In genomic region chr7:148153611-148154010, GRCh38 we compare ENCODE assay signal across 11 cellular contexts.
A peak's percentile ranks its signal among the peaks of the same experiment; 100 is the strongest.
DNase-seq lines count a peak whose midpoint lies in the region; ATAC-seq and TF ChIP-seq lines count a peak whose summit lies in the region.
"Had no signal": no experiment of that assay in that cellular context is flagged by ENCODE, and none has a peak within 500 bp of the region (broad histone marks: within the 10 kb centered on the region; RNA-seq: fewer than 3 reads in every experiment).

No MANE protein-coding gene starts in this region.

- TF ChIP-seq POLR2A in body of pancreas (IDR thresholded peaks at IDR 0.05): no peak

- no peaks in the 10 kb centered on the region for H3K36me3 ChIP-seq in body of pancreas (replicated peaks in 1 of 2; ENCODE audit: insufficient read depth in 1 of 2, low read depth in 2 of 2)
- H3K36me3 ChIP-seq in lung (ENCODE audit: control insufficient read depth in 2 of 2, insufficient read depth in 2 of 2, low read length in 2 of 2): no peaks in the 10 kb centered on the region
- no peaks in the 10 kb centered on the region for H3K36me3 ChIP-seq in upper lobe of right lung
- no peaks in the 10 kb centered on the region for H3K36me3 ChIP-seq in WERI-Rb-1

- no peak overlapping the region for H3K4me3 ChIP-seq in body of pancreas
- H3K4me3 ChIP-seq in lung: no peak overlapping the region
- no peak overlapping the region for H3K4me3 ChIP-seq in upper lobe of right lung
- H3K4me3 ChIP-seq in WERI-Rb-1 (ENCODE audit: low read depth, low read length): no peak overlapping the region

- H3K4me1 ChIP-seq in body of pancreas: peaks cover 24% of the 10 kb centered on the region
- peaks cover 2 to 3% of the 10 kb centered on the region in 2 donors for H3K4me1 ChIP-seq in lung (ENCODE audit: control insufficient read depth in 2 of 2, insufficient read depth in 2 of 2, low read length in 2 of 2)
- peaks cover 6% of the 10 kb centered on the region for H3K4me1 ChIP-seq in upper lobe of right lung

- TF ChIP-seq CTCF in body of pancreas (IDR thresholded peaks at IDR 0.05) (peak in 1 of 7 experiments; percentile 7), lung (IDR thresholded peaks at IDR 0.05; ENCODE audit: control extremely low read depth, extremely low read depth) (no peak), upper lobe of right lung (IDR thresholded peaks at IDR 0.05) (no peak), WERI-Rb-1 (IDR thresholded peaks at IDR 0.05; ENCODE audit: low read depth, low read length) (no peak)

- no peaks in the 10 kb centered on the region for H3K9me3 ChIP-seq in body of pancreas
- peaks cover 0 to 2% of the 10 kb centered on the region in 2 donors for H3K9me3 ChIP-seq in lung (ENCODE audit: control insufficient read depth in 2 of 2, insufficient read depth in 1 of 2, low read length in 1 of 2)
- H3K9me3 ChIP-seq in upper lobe of right lung: no peaks in the 10 kb centered on the region
- no peaks in the 10 kb centered on the region for H3K9me3 ChIP-seq in WERI-Rb-1 (ENCODE audit: severe bottlenecking)

- peak; percentile 49 for DNase-seq in NCI-H748 (lab: John Stamatoyannopoulos, UW; ENCODE audit: unreplicated experiment)
- no peak for DNase-seq in NCI-H748 treated with DMSO at 0.1 percent for 48 hours (lab: John Stamatoyannopoulos, UW)
- DNase-seq in body of pancreas: peak; percentile 90 to 95 (median 94)
- DNase-seq in lung (ENCODE audit: low spot score): peak; percentile 56
- peak; percentile 75 for DNase-seq in upper lobe of right lung
- no peak for DNase-seq in WERI-Rb-1
- DNase-seq in activated CD8-positive, alpha-beta memory T cell treated with anti-CD3 and anti-CD28 coated beads, Interleukin-2, amount 50 U/mL, for 4 hours: no peak
- DNase-seq: 8988T, HFFc6, T1000 had no signal

- intact Hi-C loops in body of pancreas (cut with DNase I): no loop called here
- intact Hi-C loops in upper lobe of right lung (cut with DNase I): no loop called here

- ATAC-seq in body of pancreas: peak; percentile 98
- peak; percentile 49 for ATAC-seq in lung (ENCODE audit: insufficient read depth, low FRiP score)
- peak; percentile 89 for ATAC-seq in upper lobe of right lung
- ATAC-seq in HG03280 (IDR thresholded peaks at IDR 0.05; ENCODE audit: unreplicated experiment): no peak

- WGBS in body of pancreas, 2 donors: 10 to 17% methylated on average over 1 to 2 of the region's 2 CpGs
- 38 to 73% methylated on average over 2 of the region's 2 CpGs for WGBS in lung, 2 donors

- H3K27me3 ChIP-seq in body of pancreas: no peaks in the 10 kb centered on the region
- H3K27me3 ChIP-seq in lung (ENCODE audit: control insufficient read depth, insufficient read depth): no peaks in the 10 kb centered on the region
- no peaks in the 10 kb centered on the region for H3K27me3 ChIP-seq in upper lobe of right lung
- no peaks in the 10 kb centered on the region for H3K27me3 ChIP-seq in WERI-Rb-1 (ENCODE audit: insufficient read depth, low read depth, severe bottlenecking)

- H3K27ac ChIP-seq in body of pancreas (peak overlapping the region in 3 of 4 donors; percentile 34 to 47 (median 38)), lung (ENCODE audit: low read depth in 1 of 2, low read length in 1 of 2) (no peak overlapping the region), upper lobe of right lung (no peak overlapping the region), WERI-Rb-1 (no peak overlapping the region)

Comparison
In these comparisons a context has a peak if more than half of its experiments do, and no peak if none do; other contexts are left out.
1. DNase-seq: peak in NCI-H748 (single experiment), body of pancreas (4 of 4), lung (single experiment) and upper lobe of right lung (single experiment); none in NCI-H748 treated with DMSO at 0.1 percent for 48 hours (single experiment), WERI-Rb-1 (single experiment) and activated CD8-positive, alpha-beta memory T cell treated with anti-CD3 and anti-CD28 coated beads, Interleukin-2, amount 50 U/mL, for 4 hours (single experiment).
2. H3K27ac ChIP-seq: peak in body of pancreas (3 of 4); none in lung (0 of 2), upper lobe of right lung (single experiment) and WERI-Rb-1 (single experiment).